Comparison of ENCODE assay signal across 12 cellular contexts in the genomic region with DNA sequence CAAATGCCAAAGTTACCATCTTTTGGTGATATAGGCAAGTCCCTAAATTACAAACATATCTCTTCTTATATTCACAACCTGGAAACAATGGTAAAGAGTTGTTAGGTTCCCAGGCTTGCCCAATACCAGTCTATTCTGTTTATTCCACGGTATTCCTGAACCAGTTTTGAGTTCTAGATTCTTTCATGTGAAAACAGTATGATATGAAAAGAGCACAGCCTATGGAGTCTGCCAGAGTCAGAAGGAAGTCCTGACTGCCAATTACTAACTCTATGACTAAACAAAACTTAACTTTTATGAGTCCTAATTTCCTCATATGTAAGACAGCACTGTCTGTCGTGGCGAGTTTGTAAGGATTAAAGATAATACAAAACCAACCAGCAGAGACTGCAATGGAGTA. TPM values are rescaled to one million over a fixed set of nuclear protein-coding genes. Genes with fewer than 3 reads are reported as not detected.
A peak's percentile ranks its signal among the peaks of the same experiment; 100 is the strongest.
DNase-seq lines count a peak whose midpoint lies in the region; ATAC-seq, FAIRE-seq and TF ChIP-seq lines count a peak whose summit lies in the region.
"Had no signal": no experiment of that assay in that cellular context is flagged by ENCODE, and none has a peak within 500 bp of the region (broad histone marks: within the 10 kb centered on the region; RNA-seq: fewer than 3 reads in every experiment).

No MANE protein-coding gene starts in this region.

- H3K79me2 ChIP-seq in Loucy (ENCODE audit: insufficient read depth, low read length) (peaks cover 98% of the 10 kb centered on the region), osteoblast (ENCODE audit: insufficient read depth, low read length) (peaks cover 97% of the 10 kb centered on the region)

- DNase-seq in Caki2 (ENCODE audit: low read depth) (peak; percentile 27), bronchial epithelial cell (ENCODE audit: low read depth) (peak; percentile 78), osteoblast (ENCODE audit: insufficient read length, low spot score, missing footprints) (peak; percentile 78), NCI-H2196 treated with DMSO at 0.1 percent for 48 hours (lab: John Stamatoyannopoulos, UW; ENCODE audit: unreplicated experiment) (no peak)
- DNase-seq: activated CD4-positive, alpha-beta T cell treated with anti-CD3 and anti-CD28 coated beads, Interleukin-2, amount 50 U/mL, for 48 hours; DMS 273 treated with DMSO at 0.1 percent for 48 hours; left ventricle myocardium inferior; NCI-H1092; NCI-H69 had no signal

- no peaks in the 10 kb centered on the region for H3K36me3 ChIP-seq in Loucy (ENCODE audit: insufficient read depth, low read length)
- H3K36me3 ChIP-seq in bronchial epithelial cell (ENCODE audit: control insufficient read depth, insufficient read depth, low read length): no peaks in the 10 kb centered on the region
- no peaks in the 10 kb centered on the region for H3K36me3 ChIP-seq in osteoblast (ENCODE audit: insufficient read depth, low read length)
- H3K36me3 ChIP-seq: left ventricle myocardium inferior had no signal

- H2AFZ ChIP-seq in Loucy (ENCODE audit: low read length): no peak overlapping the region
- H2AFZ ChIP-seq in osteoblast (ENCODE audit: low read length): no peak overlapping the region

- in situ Hi-C loops in Caki2 (cut with HindIII; ENCODE audit: low pct_unique_long_range_greater_than_20kb, low sequenced_read_pairs): no loop called here

- H3K4me3 ChIP-seq in Loucy (ENCODE audit: low read length, poor library complexity, severe bottlenecking) (peak overlapping the region; percentile 59), bronchial epithelial cell (ENCODE audit: low read depth, low read length) (no peak overlapping the region), osteoblast (ENCODE audit: insufficient read depth, low read length) (no peak overlapping the region)
- H3K4me3 ChIP-seq: left ventricle myocardium inferior had no signal

- no peak for TF ChIP-seq CTCF in Loucy (conservative IDR thresholded peaks at IDR 0.05; ENCODE audit: low read length)
- no peak for TF ChIP-seq CTCF in bronchial epithelial cell (IDR thresholded peaks at IDR 0.05; ENCODE audit: insufficient read depth, low read length, severe bottlenecking)
- TF ChIP-seq CTCF in osteoblast (IDR thresholded peaks at IDR 0.05; ENCODE audit: extremely low read depth, low read depth, low read length): no peak

- H3K4me1 ChIP-seq in Loucy (ENCODE audit: insufficient read depth, low read length, poor library complexity, severe bottlenecking) (peaks cover 54% of the 10 kb centered on the region), osteoblast (ENCODE audit: insufficient read depth, low read length) (peaks cover 31% of the 10 kb centered on the region)

- no peaks in the 10 kb centered on the region for H3F3A ChIP-seq in Loucy (ENCODE audit: low read depth)

- H3K27me3 ChIP-seq in Loucy (ENCODE audit: insufficient read depth, low read length, poor library complexity, severe bottlenecking) (no peaks in the 10 kb centered on the region), bronchial epithelial cell (ENCODE audit: control insufficient read depth, insufficient read depth, low read length) (no peaks in the 10 kb centered on the region), osteoblast (ENCODE audit: insufficient read depth, low read length) (no peaks in the 10 kb centered on the region)

- H3K4me2 ChIP-seq in Loucy (ENCODE audit: low read depth, low read length, poor library complexity, severe bottlenecking): peak overlapping the region; percentile 89
- H3K4me2 ChIP-seq in osteoblast (ENCODE audit: insufficient read depth, low read length): peak overlapping the region; percentile 36

- peak overlapping the region; percentile 53 for H3K9ac ChIP-seq in Loucy (ENCODE audit: low read depth, low read length, poor library complexity, severe bottlenecking)

- FAIRE-seq in bronchial epithelial cell (lab: Jason Lieb, UNC): no peak

- H4K20me1 ChIP-seq in Loucy (ENCODE audit: insufficient read depth, low read length, poor library complexity, severe bottlenecking): peaks cover 90% of the 10 kb centered on the region
- peaks cover 41% of the 10 kb centered on the region for H4K20me1 ChIP-seq in osteoblast (ENCODE audit: insufficient read depth, low read length)

- ATAC-seq in HG02759 (IDR thresholded peaks at IDR 0.05; ENCODE audit: unreplicated experiment) (no peak), HG03139 (IDR thresholded peaks at IDR 0.05; ENCODE audit: unreplicated experiment) (no peak)

- H3K9me2 ChIP-seq in Loucy (replicated peaks; ENCODE audit: low read depth, low read length): no peaks in the 10 kb centered on the region

- H3K27ac ChIP-seq in osteoblast (ENCODE audit: low read depth, low read length): peak overlapping the region; percentile 36
- H3K27ac ChIP-seq: left ventricle myocardium inferior had no signal

- H3K9me3 ChIP-seq in Loucy (ENCODE audit: insufficient read depth, low read depth, low read length) (no peaks in the 10 kb centered on the region), osteoblast (ENCODE audit: low read depth, low read length) (no peaks in the 10 kb centered on the region)
- H3K9me3 ChIP-seq: left ventricle myocardium inferior had no signal

RNA-seq across cellular contexts. Expression of a gene that starts 5.6 kb away (rescaled TPM):
- total RNA-seq in Caki2 (2014; rRNA removed; shearing (Covaris generic); ENCODE audit: low replicate concordance): 61.4 and 73.2 TPM in 2 replicates
- total RNA-seq in bronchial epithelial cell: 61.1 and 81.0 TPM in 2 replicates
- 71.7 and 76.9 TPM in 2 replicates for total RNA-seq in osteoblast
